In the genomic region with DNA sequence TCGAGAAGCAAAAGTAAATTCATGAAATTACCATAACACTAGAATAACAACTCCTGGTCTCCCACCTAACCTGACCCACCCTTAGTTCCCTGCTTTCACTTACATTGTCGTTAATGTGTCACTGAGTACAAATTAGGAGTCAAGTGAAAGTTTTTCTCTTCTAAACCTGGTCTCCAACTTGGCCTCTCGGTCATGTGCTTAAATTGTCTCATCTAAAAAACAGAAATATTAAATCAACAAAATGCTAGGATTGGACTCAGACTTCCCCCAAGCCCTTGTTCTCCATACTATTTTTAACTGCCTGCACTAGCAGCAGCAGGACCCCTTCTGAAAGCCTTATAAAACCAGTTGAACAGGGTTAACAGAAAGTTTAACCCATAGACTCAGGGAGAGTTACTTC, we compare ENCODE assay signal across 10 cellular contexts. TPM values are rescaled to one million over a fixed set of nuclear protein-coding genes. Genes with fewer than 3 reads are reported as not detected.
A peak's percentile ranks its signal among the peaks of the same experiment; 100 is the strongest.
DNase-seq lines count a peak whose midpoint lies in the region; ATAC-seq and TF ChIP-seq lines count a peak whose summit lies in the region.
"Had no signal": no experiment of that assay in that cellular context is flagged by ENCODE, and none has a peak within 500 bp of the region (broad histone marks: within the 10 kb centered on the region; RNA-seq: fewer than 3 reads in every experiment).

No MANE protein-coding gene starts in this region.

- TF ChIP-seq CTCF in endodermal cell (conservative IDR thresholded peaks at IDR 0.05), result no peak
- no peak for TF ChIP-seq CTCF in psoas muscle (IDR thresholded peaks at IDR 0.05)

- H3K36me3 Mint-ChIP-seq in endodermal cell (ENCODE audit: low read depth), result peaks cover 16% of the 10 kb centered on the region

- no peaks in the 10 kb centered on the region for H3K9me3 Mint-ChIP-seq in endodermal cell

- 47 to 71% methylated on average over 1 to 3 of the region's 3 CpGs for WGBS in endodermal cell (ENCODE audit: insufficient coverage in 1 of 2, insufficient read length in 1 of 2), 2 experiments
- WGBS in psoas muscle, 3 donors, result 46 to 58% (median 49%) methylated on average over 3 of the region's 3 CpGs

- ATAC-seq in psoas muscle, result no peak
- no peak for ATAC-seq in GM19035 (IDR thresholded peaks at IDR 0.05; ENCODE audit: unreplicated experiment)
- ATAC-seq in HG03442 (IDR thresholded peaks at IDR 0.05; ENCODE audit: unreplicated experiment), result no peak
- ATAC-seq in GM21576 (IDR thresholded peaks at IDR 0.05; ENCODE audit: unreplicated experiment), result no peak

- intact Hi-C loops in psoas muscle (cut with DNase I), result loop anchor here (5.0 to 10.0 kb wide), 3 partner anchors 333 to 415 kb away; no protein-coding TSS in a partner anchor

- no peaks in the 10 kb centered on the region for H3K27me3 Mint-ChIP-seq in endodermal cell (ENCODE audit: insufficient read depth)

- DNase-seq in Karpas-422 (peak; percentile 22), endodermal cell (peak; percentile 42), psoas muscle (no peak), D341Med (ENCODE audit: low spot score) (no peak)
- DNase-seq: effector CD8-positive, alpha-beta T cell; NCI-H2081 treated with DMSO at 0.1 percent for 48 hours had no signal

- H3K79me2 ChIP-seq in Karpas-422 (ENCODE audit: low read length), result peaks cover 27% of the 10 kb centered on the region

- H3K9ac ChIP-seq in ES-I3 (ENCODE audit: low read depth, low read length) (peak overlapping the region; percentile 5; the same call in 1 of the 2 replicates), Karpas-422 (ENCODE audit: low read length) (no peak overlapping the region), endodermal cell (ENCODE audit: extremely low read depth, low read length, poor library complexity, severe bottlenecking) (no peak overlapping the region)

- H3K4me3 ChIP-seq in Karpas-422 (ENCODE audit: low read length), result no peak overlapping the region
- no peak overlapping the region for H3K4me3 ChIP-seq in endodermal cell (ENCODE audit: low read length)
- peak overlapping the region; percentile 86 for H3K4me3 ChIP-seq in psoas muscle

- H3K36me3 ChIP-seq in ES-I3 (ENCODE audit: insufficient read depth, low read length) (0 out of 2 replicates have a peak, but pooled peaks cover 2% of the 10 kb centered on the region), Karpas-422 (ENCODE audit: insufficient read depth, low read length) (peaks cover 11% of the 10 kb centered on the region), endodermal cell (ENCODE audit: control insufficient read depth, insufficient read depth, low read length) (peaks cover 14% of the 10 kb centered on the region), psoas muscle (ENCODE audit: insufficient read depth in 1 of 2, low read depth in 1 of 2) (peaks cover 0 to 14% of the 10 kb centered on the region in 2 donors)

- H2AFZ ChIP-seq in Karpas-422 (ENCODE audit: low read length), result no peak overlapping the region

- H3K4me1 Mint-ChIP-seq in endodermal cell, result peaks cover 23% of the 10 kb centered on the region

- no peak overlapping the region for H3K27ac ChIP-seq in Karpas-422 (ENCODE audit: low read length)
- no peak overlapping the region for H3K27ac ChIP-seq in endodermal cell (ENCODE audit: low read depth, low read length)
- H3K27ac ChIP-seq in psoas muscle, result peak overlapping the region; percentile 76

- H3K27me3 ChIP-seq in Karpas-422 (ENCODE audit: low read length), result no peaks in the 10 kb centered on the region
- no peaks in the 10 kb centered on the region for H3K27me3 ChIP-seq in endodermal cell (ENCODE audit: control insufficient read depth, insufficient read depth, low read length, poor library complexity, severe bottlenecking)
- no peaks in the 10 kb centered on the region for H3K27me3 ChIP-seq in psoas muscle (ENCODE audit: insufficient read depth in 3 of 3, low read length in 2 of 3)

- H3K4me1 ChIP-seq in ES-I3 (ENCODE audit: insufficient read depth, low read length) (peaks cover 11% of the 10 kb centered on the region; the same call in 1 of the 2 replicates), Karpas-422 (ENCODE audit: low read length) (peaks cover 33% of the 10 kb centered on the region), endodermal cell (ENCODE audit: control insufficient read depth, insufficient read depth, low read length) (peaks cover 4% of the 10 kb centered on the region), psoas muscle (peaks cover 13% of the 10 kb centered on the region)

- H3K27ac Mint-ChIP-seq in endodermal cell, result no peak overlapping the region

- no peaks in the 10 kb centered on the region for H3K9me3 ChIP-seq in ES-I3 (ENCODE audit: control insufficient read depth, insufficient read depth, low read length)
- H3K9me3 ChIP-seq in Karpas-422 (ENCODE audit: low read length), result no peaks in the 10 kb centered on the region
- no peaks in the 10 kb centered on the region for H3K9me3 ChIP-seq in endodermal cell (ENCODE audit: control insufficient read depth, low read length)
- H3K9me3 ChIP-seq in psoas muscle, result no peaks in the 10 kb centered on the region

- no peak overlapping the region for H3K4me2 ChIP-seq in Karpas-422 (ENCODE audit: low read depth, low read length, poor library complexity, severe bottlenecking)

- H3K4me3 Mint-ChIP-seq in endodermal cell, result peak overlapping the region; percentile 92

- H4K20me1 ChIP-seq in Karpas-422 (ENCODE audit: insufficient read depth, low read depth, low read length), result peaks cover 21% of the 10 kb centered on the region; the same call in 1 of the 2 replicates

- H3K9me2 ChIP-seq in Karpas-422 (replicated peaks; ENCODE audit: insufficient read depth, low read length), result no peaks in the 10 kb centered on the region

RNA-seq across cellular contexts. Expression of a gene that starts 1.8 kb away (rescaled TPM):
- 6.8 and 12.4 TPM in 2 replicates for total RNA-seq in Karpas-422 (2014; rRNA removed; shearing (Covaris generic); ENCODE audit: low replicate concordance)
- total RNA-seq in endodermal cell, result 10 to 100 TPM; 30.4 to 34.1 TPM
- polyA plus RNA-seq in endodermal cell (2013, experiment 1 of 2), result 81.7 TPM
- polyA plus RNA-seq in endodermal cell (2013, experiment 2 of 2), result 69.9 TPM
- total RNA-seq in psoas muscle, result 10 to 100 TPM; 18.4 to 34.2 (median 28.5) TPM
- polyA plus RNA-seq in psoas muscle, result 10 to 100 TPM in 2 of 3 donors, 1 to 10 TPM in 1; 9.9 to 12.6 (median 10.6) TPM

Comparison
In these comparisons a context has a peak if more than half of its experiments do, and no peak if none do; other contexts are left out.
1. DNase-seq: peak in Karpas-422 (single experiment) and endodermal cell (single experiment); none in psoas muscle (0 of 2) and D341Med (single experiment).